In the genomic region with DNA sequence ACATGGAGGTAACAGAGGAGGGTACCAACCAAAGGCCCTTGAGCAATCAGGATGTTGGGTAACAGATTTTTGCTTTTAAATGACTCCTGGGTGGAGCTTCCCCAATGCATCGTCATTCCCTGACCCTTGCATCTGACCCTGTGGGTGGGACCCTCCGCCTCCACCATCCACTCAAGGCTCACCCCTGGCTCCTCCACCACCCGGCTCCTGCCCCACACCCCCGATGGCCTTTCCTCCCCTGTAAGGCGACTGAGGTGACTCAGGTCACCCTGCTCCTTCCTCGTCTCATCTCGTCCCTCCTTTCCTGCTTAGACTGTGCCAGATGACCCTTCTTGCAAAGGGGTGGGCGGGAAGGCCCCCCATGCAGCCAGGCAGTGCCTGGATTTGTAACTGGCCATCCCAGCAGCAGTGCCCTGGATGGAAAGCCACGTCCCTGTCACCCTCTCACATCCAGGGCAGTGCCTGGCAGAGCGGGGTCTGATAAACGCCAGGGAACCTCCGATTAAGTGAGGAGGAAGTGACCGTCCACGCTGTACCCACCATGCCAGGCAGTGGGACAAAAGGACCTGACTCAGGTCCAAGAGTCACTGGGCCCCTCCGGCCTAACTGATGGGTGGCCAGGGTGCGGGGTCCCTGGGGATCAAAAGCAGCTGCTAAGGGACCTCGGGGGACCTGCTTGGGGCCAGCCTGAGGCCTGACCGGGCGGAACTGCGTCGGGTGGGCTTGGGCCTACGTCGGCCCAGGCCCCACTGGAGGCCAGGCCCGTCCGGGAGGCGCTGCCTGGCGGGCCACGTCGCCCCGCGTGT, we compare ENCODE assay signal across 8 cellular contexts. TPM values are rescaled to one million over a fixed set of nuclear protein-coding genes. Genes with fewer than 3 reads are reported as not detected.
DNase-seq lines count a peak whose midpoint lies in the region; ATAC-seq and FAIRE-seq lines count a peak whose summit lies in the region.

No MANE protein-coding gene starts in this region.

- ATAC-seq in T-helper 17 cell = no peak
- no peak for ATAC-seq in GM21526 (IDR thresholded peaks at IDR 0.05; ENCODE audit: low FRiP score, unreplicated experiment)
- no peak for ATAC-seq in HG03135 (IDR thresholded peaks at IDR 0.05; ENCODE audit: unreplicated experiment)

- no peak for FAIRE-seq in GM19239 (lab: Jason Lieb, UNC)

- H3K27me3 ChIP-seq in H7 (ENCODE audit: control insufficient read depth, insufficient read depth, low read length) = no peaks in the 10 kb centered on the region

- H3K36me3 Mint-ChIP-seq in T-helper 17 cell (ENCODE audit: low read depth) = peaks cover 2% of the 10 kb centered on the region

- no peaks in the 10 kb centered on the region for H3K9me3 ChIP-seq in T-helper 17 cell (ENCODE audit: control insufficient read depth, low read length, poor library complexity, severe bottlenecking)

- no peak overlapping the region for H3K4me3 ChIP-seq in H7 (ENCODE audit: insufficient read depth, low read depth, low read length)

- no peaks in the 10 kb centered on the region for H3K27me3 Mint-ChIP-seq in T-helper 17 cell

- peaks cover 14% of the 10 kb centered on the region for H3K4me1 Mint-ChIP-seq in T-helper 17 cell

- H3K27ac Mint-ChIP-seq in T-helper 17 cell = peak overlapping the region; percentile 91

- H3K4me3 Mint-ChIP-seq in T-helper 17 cell = peak overlapping the region; percentile 65

- H3K36me3 ChIP-seq in H7 (replicated peaks; ENCODE audit: control insufficient read depth, insufficient read depth, low read length) = peaks cover 2% of the 10 kb centered on the region

- DNase-seq in H7 (peak; percentile 68), T-helper 17 cell (no peak), fibroblast of peridontal ligament (ENCODE audit: extremely low read depth) (peak; percentile 14), posterior vena cava (ENCODE audit: low spot score) (peak; percentile 89), SK-N-DZ (ENCODE audit: low spot score) (no peak), GM19239 (ENCODE audit: insufficient read length, low spot score) (no peak)

- intact Hi-C loops in posterior vena cava (cut with DNase I) = loop anchor here in 1 of 2 donors (2.0 to 10.0 kb wide), 2 partner anchors 41 to 457 kb away; a partner anchor contains a TSS

RNA-seq across cellular contexts. Expression of a gene that starts 0.6 kb away (rescaled TPM):
- 30.9 and 33.8 TPM in 2 replicates for total RNA-seq in H7 (2014; rRNA removed; shearing (Covaris generic))
- 10 to 100 TPM; 59.2 to 64.8 TPM for total RNA-seq in T-helper 17 cell
- total RNA-seq in posterior vena cava = 10 to 100 TPM; 28.5 to 31.4 TPM
- polyA plus RNA-seq in SK-N-DZ (2014; cell fraction: cytosol; rRNA removed) = 1.6 and 4.8 TPM in 2 replicates
- 111 and 125 TPM in 2 replicates for polyA plus RNA-seq in SK-N-DZ (2014; cell fraction: nucleus; rRNA removed)

RNA-seq across cellular contexts. Expression of a gene that starts 40.9 kb away (rescaled TPM):
- total RNA-seq in H7 (2014; rRNA removed; shearing (Covaris generic)) = 18.4 and 30.7 TPM in 2 replicates
- total RNA-seq in T-helper 17 cell (100 to 1,000 TPM; 161 to 167 TPM), posterior vena cava (10 to 100 TPM; 38.7 to 41.5 TPM)
- 14.1 and 16.8 TPM in 2 replicates for polyA plus RNA-seq in SK-N-DZ (2014; cell fraction: cytosol; rRNA removed)
- polyA plus RNA-seq in SK-N-DZ (2014; cell fraction: nucleus; rRNA removed) = 88.4 and 135 TPM in 2 replicates

Comparison
In these comparisons a context has a peak if more than half of its experiments do, and no peak if none do; other contexts are left out.
1. DNase-seq: peak in H7 (single experiment), fibroblast of peridontal ligament (single experiment) and posterior vena cava (single experiment); none in T-helper 17 cell (0 of 3), SK-N-DZ (single experiment) and GM19239 (single experiment).